In genomic region chr12:108611884-108612415, GRCh38 we compare ENCODE assay signal across 8 cellular contexts. TPM values are rescaled to one million over a fixed set of nuclear protein-coding genes. Genes with fewer than 3 reads are reported as not detected.
A peak's percentile ranks its signal among the peaks of the same experiment; 100 is the strongest.
DNase-seq lines count a peak whose midpoint lies in the region; ATAC-seq and TF ChIP-seq lines count a peak whose summit lies in the region.

No MANE protein-coding gene starts in this region.

- no peak overlapping the region for H3K4me2 ChIP-seq in Karpas-422 (ENCODE audit: low read depth, low read length, poor library complexity, severe bottlenecking)
- no peak overlapping the region for H3K4me2 ChIP-seq in fibroblast of lung (ENCODE audit: extremely low read depth, insufficient read depth, low read length)

- H3K9ac ChIP-seq in Karpas-422 (ENCODE audit: low read length) = no peak overlapping the region
- no peak overlapping the region for H3K9ac ChIP-seq in fibroblast of lung (ENCODE audit: insufficient read depth, low read length)

- no peak overlapping the region for H3K27ac Mint-ChIP-seq in activated CD8-positive, alpha-beta T cell treated with anti-CD3 and anti-CD28 coated beads, Interleukin-2, amount 10 ng/mL, durations not matched to agents 7 days and 5 days

- peaks cover 15% of the 10 kb centered on the region for H3K36me3 Mint-ChIP-seq in activated CD8-positive, alpha-beta T cell treated with anti-CD3 and anti-CD28 coated beads, Interleukin-2, amount 10 ng/mL, durations not matched to agents 7 days and 5 days (ENCODE audit: low read depth)

- DNase-seq in EH (ENCODE audit: low read depth) (peak; percentile 84), Karpas-422 (peak; percentile 85), fibroblast of lung (ENCODE audit: low read depth in 2 of 2) (peak; percentile 80 to 97), putamen (ENCODE audit: low spot score) (no peak), cortex of kidney (lab: John Stamatoyannopoulos, UW) (no peak)
- DNase-seq in activated CD8-positive, alpha-beta T cell treated with anti-CD3 and anti-CD28 coated beads, Interleukin-2, amount 10 ng/mL, durations not matched to agents 7 days and 5 days = peak; percentile 57
- peak; percentile 58 for DNase-seq in stimulated activated CD4-positive, alpha-beta T cell treated with anti-CD3 and anti-CD28 coated beads, Interleukin-4, amount 100 ng/mL, for 1 hour

- no peak for ATAC-seq in activated CD8-positive, alpha-beta T cell treated with anti-CD3 and anti-CD28 coated beads, Interleukin-2, amount 10 ng/mL, durations not matched to agents 7 days and 5 days
- no peak for ATAC-seq in HG02973 (IDR thresholded peaks at IDR 0.05; ENCODE audit: unreplicated experiment)

- CTCF ChIA-PET in activated CD8-positive, alpha-beta T cell treated with anti-CD3 and anti-CD28 coated beads, Interleukin-2, amount 10 ng/mL, durations not matched to agents 7 days and 5 days (lab: Charles Lee) = interaction anchor here (0.8 to 10.9 kb wide), 3 partner anchors 41 to 52 kb away, joined by 3 to 574 read pairs (median 3); partner anchors contain the start of genes ISCU and SART3

- H3K36me3 ChIP-seq in Karpas-422 (ENCODE audit: insufficient read depth, low read length) = no peaks in the 10 kb centered on the region
- no peaks in the 10 kb centered on the region for H3K36me3 ChIP-seq in fibroblast of lung (ENCODE audit: control insufficient read depth, insufficient read depth, low read length)

- H2AFZ ChIP-seq in Karpas-422 (ENCODE audit: low read length) = no peak overlapping the region
- no peak overlapping the region for H2AFZ ChIP-seq in fibroblast of lung (ENCODE audit: low read length)

- H3K27ac ChIP-seq in Karpas-422 (ENCODE audit: low read length) (no peak overlapping the region), fibroblast of lung (ENCODE audit: insufficient read depth, low read length) (peak overlapping the region; percentile 23)

- H3K27me3 Mint-ChIP-seq in activated CD8-positive, alpha-beta T cell treated with anti-CD3 and anti-CD28 coated beads, Interleukin-2, amount 10 ng/mL, durations not matched to agents 7 days and 5 days (ENCODE audit: low read depth) = no peaks in the 10 kb centered on the region

- H3K27me3 ChIP-seq in Karpas-422 (ENCODE audit: low read length) (no peaks in the 10 kb centered on the region; the same call in 1 of the 2 replicates), fibroblast of lung (ENCODE audit: control insufficient read depth, insufficient read depth, low read length) (no peaks in the 10 kb centered on the region)

- H3K79me2 ChIP-seq in Karpas-422 (ENCODE audit: low read length) (no peaks in the 10 kb centered on the region), fibroblast of lung (ENCODE audit: control insufficient read depth, insufficient read depth, low read length) (no peaks in the 10 kb centered on the region)

- no peaks in the 10 kb centered on the region for H3K9me2 ChIP-seq in Karpas-422 (replicated peaks; ENCODE audit: insufficient read depth, low read length)

- H3K4me3 ChIP-seq in Karpas-422 (ENCODE audit: low read length) (no peak overlapping the region), fibroblast of lung (replicated peaks in 1 of 4; ENCODE audit: control extremely low read depth in 1 of 4, insufficient read depth in 1 of 4, low read depth in 3 of 4, low read length in 4 of 4) (no peak overlapping the region)

- H4K20me1 ChIP-seq in Karpas-422 (ENCODE audit: insufficient read depth, low read depth, low read length) = no peaks in the 10 kb centered on the region
- no peaks in the 10 kb centered on the region for H4K20me1 ChIP-seq in fibroblast of lung (ENCODE audit: control insufficient read depth, extremely low read depth, insufficient read depth, low read length)

- H3K9me3 ChIP-seq in Karpas-422 (ENCODE audit: low read length) (peaks cover 4% of the 10 kb centered on the region; the same call in 1 of the 2 replicates), fibroblast of lung (ENCODE audit: control insufficient read depth, insufficient read depth, low read depth, low read length) (no peaks in the 10 kb centered on the region)

- H3K4me1 Mint-ChIP-seq in activated CD8-positive, alpha-beta T cell treated with anti-CD3 and anti-CD28 coated beads, Interleukin-2, amount 10 ng/mL, durations not matched to agents 7 days and 5 days (ENCODE audit: low read depth) = peaks cover 15% of the 10 kb centered on the region

- TF ChIP-seq CTCF in fibroblast of lung (conservative IDR thresholded peaks at IDR 0.05 in 1 of 2, IDR thresholded peaks at IDR 0.05 in 1 of 2; ENCODE audit: low read depth in 1 of 2, low read length in 2 of 2) = peak; percentile 30 to 53

- POLR2A ChIA-PET in activated CD8-positive, alpha-beta T cell treated with anti-CD3 and anti-CD28 coated beads, Interleukin-2, amount 10 ng/mL, durations not matched to agents 7 days and 5 days (lab: Charles Lee) = interaction anchor here (0.7 kb wide), 1 partner anchor 26 kb away, joined by 5 read pairs; no protein-coding TSS in a partner anchor

- peaks cover 8% of the 10 kb centered on the region for H3K9me3 Mint-ChIP-seq in activated CD8-positive, alpha-beta T cell treated with anti-CD3 and anti-CD28 coated beads, Interleukin-2, amount 10 ng/mL, durations not matched to agents 7 days and 5 days (ENCODE audit: insufficient read depth)

- no peak overlapping the region for H3K4me3 Mint-ChIP-seq in activated CD8-positive, alpha-beta T cell treated with anti-CD3 and anti-CD28 coated beads, Interleukin-2, amount 10 ng/mL, durations not matched to agents 7 days and 5 days

- H3K4me1 ChIP-seq in Karpas-422 (ENCODE audit: low read length) (no peaks in the 10 kb centered on the region), fibroblast of lung (ENCODE audit: control insufficient read depth, extremely low read depth, insufficient read depth, low read length) (peaks cover 27% of the 10 kb centered on the region)

RNA-seq across cellular contexts. Expression of gene TMEM119, which starts 14.1 kb away (rescaled TPM):
- not detected in 2 replicates for total RNA-seq in Karpas-422 (2014; rRNA removed; shearing (Covaris generic); ENCODE audit: low replicate concordance)
- not detected for total RNA-seq in activated CD8-positive, alpha-beta T cell treated with anti-CD3 and anti-CD28 coated beads, Interleukin-2, amount 10 ng/mL, durations not matched to agents 7 days and 5 days
- 132 and 358 TPM in 2 replicates for total RNA-seq in fibroblast of lung
- polyA plus RNA-seq in fibroblast of lung = 126 and 154 TPM in 2 replicates
- 199 and 246 TPM in 2 replicates for polyA plus RNA-seq in fibroblast of lung (2012)
- 306 and 401 TPM in 2 replicates for polyA minus RNA-seq in fibroblast of lung (ENCODE audit: low replicate concordance)

RNA-seq across cellular contexts. Expression of gene SELPLG, which starts 21.7 kb away (rescaled TPM):
- 0.97 and 2.5 TPM in 2 replicates for total RNA-seq in Karpas-422 (2014; rRNA removed; shearing (Covaris generic); ENCODE audit: low replicate concordance)
- total RNA-seq in activated CD8-positive, alpha-beta T cell treated with anti-CD3 and anti-CD28 coated beads, Interleukin-2, amount 10 ng/mL, durations not matched to agents 7 days and 5 days = 100 to 1,000 TPM; 144 to 150 TPM
- total RNA-seq in fibroblast of lung = 0.51 and 1.5 TPM in 2 replicates
- 3.0 and 5.3 TPM in 2 replicates for polyA plus RNA-seq in fibroblast of lung
- polyA plus RNA-seq in fibroblast of lung (2012) = 3.6 and 4.5 TPM in 2 replicates
- 3.6 and 9.7 TPM in 2 replicates for polyA minus RNA-seq in fibroblast of lung (ENCODE audit: low replicate concordance)

RNA-seq across cellular contexts. Expression of gene ISCU, which starts 49.6 kb away (rescaled TPM):
- total RNA-seq in Karpas-422 (2014; rRNA removed; shearing (Covaris generic); ENCODE audit: low replicate concordance) = 60.9 and 102 TPM in 2 replicates
- 10 to 100 TPM; 58.5 to 59.5 TPM for total RNA-seq in activated CD8-positive, alpha-beta T cell treated with anti-CD3 and anti-CD28 coated beads, Interleukin-2, amount 10 ng/mL, durations not matched to agents 7 days and 5 days
- 226 and 313 TPM in 2 replicates for total RNA-seq in fibroblast of lung
- 127 and 137 TPM in 2 replicates for polyA plus RNA-seq in fibroblast of lung
- polyA plus RNA-seq in fibroblast of lung (2012) = 99.0 and 118 TPM in 2 replicates
- polyA minus RNA-seq in fibroblast of lung (ENCODE audit: low replicate concordance) = 18.3 and 19.0 TPM in 2 replicates

RNA-seq across cellular contexts. Expression of gene SART3, which starts 51.0 kb away (rescaled TPM):
- total RNA-seq in Karpas-422 (2014; rRNA removed; shearing (Covaris generic); ENCODE audit: low replicate concordance) = 89.4 and 108 TPM in 2 replicates
- 10 to 100 TPM; 67.9 to 76.9 TPM for total RNA-seq in activated CD8-positive, alpha-beta T cell treated with anti-CD3 and anti-CD28 coated beads, Interleukin-2, amount 10 ng/mL, durations not matched to agents 7 days and 5 days
- 62.1 and 157 TPM in 2 replicates for total RNA-seq in fibroblast of lung
- 15.5 and 23.4 TPM in 2 replicates for polyA plus RNA-seq in fibroblast of lung
- 26.5 and 32.5 TPM in 2 replicates for polyA plus RNA-seq in fibroblast of lung (2012)
- 11.4 and 30.3 TPM in 2 replicates for polyA minus RNA-seq in fibroblast of lung (ENCODE audit: low replicate concordance)

Comparison
In these comparisons a context has a peak if more than half of its experiments do, and no peak if none do; other contexts are left out.
1. DNase-seq: peak in EH (single experiment), Karpas-422 (single experiment), activated CD8-positive, alpha-beta T cell treated with anti-CD3 and anti-CD28 coated beads, Interleukin-2, amount 10 ng/mL, durations not matched to agents 7 days and 5 days (single experiment), fibroblast of lung (2 of 2) and stimulated activated CD4-positive, alpha-beta T cell treated with anti-CD3 and anti-CD28 coated beads, Interleukin-4, amount 100 ng/mL, for 1 hour (single experiment); none in putamen (single experiment) and cortex of kidney (single experiment).
2. RNA of gene TMEM119, which starts 14.1 kb away (total RNA-seq): 132 to 358 TPM in fibroblast of lung; not detected in activated CD8-positive, alpha-beta T cell treated with anti-CD3 and anti-CD28 coated beads, Interleukin-2, amount 10 ng/mL, durations not matched to agents 7 days and 5 days and not detected in Karpas-422; every median in the first group is over 100 times any median in the second.
3. RNA of gene SELPLG, which starts 21.7 kb away (total RNA-seq): 144 to 150 TPM in activated CD8-positive, alpha-beta T cell treated with anti-CD3 and anti-CD28 coated beads, Interleukin-2, amount 10 ng/mL, durations not matched to agents 7 days and 5 days; 0.51 to 1.5 TPM in fibroblast of lung and 0.97 to 2.5 TPM in Karpas-422; every median in the first group is over 10 times any median in the second.